ENCODE assay signal across 11 cellular contexts in the genomic region with DNA sequence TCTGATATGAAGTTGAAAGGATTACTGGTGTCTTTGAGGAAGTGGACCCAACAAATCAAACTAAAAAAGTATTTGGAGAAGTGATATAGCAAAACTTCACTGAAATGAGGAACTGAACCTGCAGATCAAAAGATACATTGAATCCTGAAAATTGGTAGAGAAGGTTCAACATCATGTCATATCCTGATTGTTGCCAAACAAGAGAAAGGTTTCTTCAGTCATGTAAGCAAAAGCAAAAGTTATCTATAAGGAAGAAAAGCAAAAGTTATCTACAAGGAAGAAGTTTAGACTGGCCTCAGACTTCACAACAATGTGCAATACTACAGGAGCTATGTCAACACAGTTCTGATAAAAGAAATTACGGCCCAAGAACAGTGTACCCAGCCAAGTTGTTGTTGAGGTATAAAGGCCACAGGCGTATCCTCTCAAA.
A peak's percentile ranks its signal among the peaks of the same experiment; 100 is the strongest.
DNase-seq lines count a peak whose midpoint lies in the region; ATAC-seq and TF ChIP-seq lines count a peak whose summit lies in the region.
"Had no signal": no experiment of that assay in that cellular context is flagged by ENCODE, and none has a peak within 500 bp of the region (broad histone marks: within the 10 kb centered on the region; RNA-seq: fewer than 3 reads in every experiment).

No MANE protein-coding gene starts in this region.

- H3K4me1 ChIP-seq in subcutaneous abdominal adipose tissue (ENCODE audit: control insufficient read depth in 5 of 5, insufficient read depth in 5 of 5, low read length in 5 of 5), result peaks cover 0 to 20% (median 11%) of the 10 kb centered on the region in 5 donors
- peaks cover 0 to 6% of the 10 kb centered on the region in 2 donors for H3K4me1 ChIP-seq in adrenal gland (replicated peaks in 1 of 2)

- ATAC-seq in GM18907 (IDR thresholded peaks at IDR 0.05; ENCODE audit: unreplicated experiment) (peak; percentile 46), GM18502 (IDR thresholded peaks at IDR 0.05; ENCODE audit: poor library complexity, unreplicated experiment) (no peak)

- intact Hi-C loops in adrenal gland (cut with DNase I), result no loop called here

- TF ChIP-seq CTCF in NB4 (IDR thresholded peaks at IDR 0.05; ENCODE audit: low read depth, low read length), result no peak
- TF ChIP-seq CTCF in adrenal gland (IDR thresholded peaks at IDR 0.05), result no peak

- peak overlapping the region; percentile 79 for H3K27ac ChIP-seq in subcutaneous abdominal adipose tissue (ENCODE audit: low read depth, low read length)
- H3K27ac ChIP-seq in adrenal gland, result no peak overlapping the region

- TF ChIP-seq POLR2A in NB4 (IDR thresholded peaks at IDR 0.05; ENCODE audit: extremely low read depth, insufficient read length) (no peak), adrenal gland (IDR thresholded peaks at IDR 0.05) (no peak)

- H3K9ac ChIP-seq in subcutaneous abdominal adipose tissue (ENCODE audit: low read length in 5 of 5), result peak overlapping the region in 2 of 5 donors; percentile 2 to 57

- no peaks in the 10 kb centered on the region for H3K36me3 ChIP-seq in subcutaneous abdominal adipose tissue (ENCODE audit: control insufficient read depth in 5 of 5, insufficient read depth in 5 of 5, low read length in 5 of 5)
- H3K36me3 ChIP-seq in adrenal gland (replicated peaks in 1 of 2), result no peaks in the 10 kb centered on the region

- H3K9me3 ChIP-seq in subcutaneous abdominal adipose tissue (ENCODE audit: control insufficient read depth in 5 of 5, low read length in 5 of 5) (no peaks in the 10 kb centered on the region), adrenal gland (replicated peaks in 1 of 3) (no peaks in the 10 kb centered on the region)

- DNase-seq in NB4 (ENCODE audit: low read depth) (peak; percentile 59), germinal center (ENCODE audit: low spot score) (peak; percentile 45), NCI-H2107 (lab: John Stamatoyannopoulos, UW) (no peak), adrenal gland (no peak), NCI-H1105 treated with DMSO at 0.1 percent for 48 hours (lab: John Stamatoyannopoulos, UW) (no peak)
- DNase-seq: activated naive CD8-positive, alpha-beta T cell treated with anti-CD3 and anti-CD28 coated beads, Interleukin-2, amount 10 ng/mL, durations not matched to agents 7 days and 5 days; NCI-H446 treated with DMSO at 0.1 percent for 48 hours; stimulated activated CD4-positive, alpha-beta T cell treated with anti-CD3 and anti-CD28 coated beads, Interleukin-2, amount 100 ng/mL, for 48 hours had no signal

- no peaks in the 10 kb centered on the region for H3K27me3 ChIP-seq in subcutaneous abdominal adipose tissue (ENCODE audit: control insufficient read depth in 5 of 5, insufficient read depth in 4 of 5, low read length in 5 of 5)
- H3K27me3 ChIP-seq in adrenal gland, result no peaks in the 10 kb centered on the region

- H3K4me3 ChIP-seq in NB4 (ENCODE audit: low read depth, low read length) (no peak overlapping the region), subcutaneous abdominal adipose tissue (ENCODE audit: low read depth in 1 of 5, low read length in 5 of 5) (no peak overlapping the region), adrenal gland (no peak overlapping the region)

- WGBS in adrenal gland, 4 donors, result 58 to 79% (median 68%) methylated on average over 2 of the region's 2 CpGs

Comparison
In these comparisons a context has a peak if more than half of its experiments do, and no peak if none do; other contexts are left out.
1. DNase-seq: peak in NB4 (single experiment) and germinal center (single experiment); none in NCI-H2107 (single experiment), adrenal gland (0 of 7) and NCI-H1105 treated with DMSO at 0.1 percent for 48 hours (single experiment).